15 cellular contexts compared by ENCODE assay signal in genomic region chr15:85743392-85744045, GRCh38.
DNase-seq lines count a peak whose midpoint lies in the region; ATAC-seq lines count a peak whose summit lies in the region.
"Had no signal": no experiment of that assay in that cellular context is flagged by ENCODE, and none has a peak within 500 bp of the region (broad histone marks: within the 10 kb centered on the region; RNA-seq: fewer than 3 reads in every experiment).

No MANE protein-coding gene starts in this region.

- H3K4me3 Mint-ChIP-seq in activated naive CD4-positive, alpha-beta T cell treated with anti-CD3 and anti-CD28 coated beads, Interleukin-2, amount 50 U/mL, for 24 hours = no peak overlapping the region
- no peak overlapping the region for H3K4me3 Mint-ChIP-seq in activated naive CD4-positive, alpha-beta T cell treated with anti-CD3 and anti-CD28 coated beads, Interleukin-2, amount 10 ng/mL, durations not matched to agents 7 days and 5 days
- no peak overlapping the region for H3K4me3 Mint-ChIP-seq in central memory CD8-positive, alpha-beta T cell
- H3K4me3 Mint-ChIP-seq in effector memory CD8-positive, alpha-beta T cell = no peak overlapping the region
- H3K4me3 Mint-ChIP-seq: B cell; stimulated activated naive CD8-positive, alpha-beta T cell treated with anti-CD3 and anti-CD28 coated beads, Interleukin-15, Interleukin-2, amounts not matched to agents 100 ng/mL and 50 ng/mL, for 24 hours had no signal

- no peak for ATAC-seq in central memory CD8-positive, alpha-beta T cell (replicated peaks; ENCODE audit: extremely low read depth, poor library complexity, severe bottlenecking)
- ATAC-seq in effector memory CD8-positive, alpha-beta T cell (replicated peaks) = no peak
- ATAC-seq: sciatic nerve, SK-N-SH treated with all-trans-retinoic acid at 6 μM for 48 hours had no signal

- CTCF ChIA-PET in activated naive CD4-positive, alpha-beta T cell treated with anti-CD3 and anti-CD28 coated beads, Interleukin-2, amount 10 ng/mL, durations not matched to agents 7 days and 5 days (lab: Charles Lee) = interaction anchor here (1.3 kb wide), 2 partner anchors 67 to 98 kb away, joined by 3 to 4 read pairs; no protein-coding TSS in a partner anchor

- H3K27ac Mint-ChIP-seq in activated naive CD4-positive, alpha-beta T cell treated with anti-CD3 and anti-CD28 coated beads, Interleukin-2, amount 50 U/mL, for 24 hours = peak overlapping the region; percentile 35
- no peak overlapping the region for H3K27ac Mint-ChIP-seq in activated naive CD4-positive, alpha-beta T cell treated with anti-CD3 and anti-CD28 coated beads, Interleukin-2, amount 10 ng/mL, durations not matched to agents 7 days and 5 days
- H3K27ac Mint-ChIP-seq in central memory CD8-positive, alpha-beta T cell (ENCODE audit: low read depth) = peak overlapping the region; percentile 64
- H3K27ac Mint-ChIP-seq in effector memory CD8-positive, alpha-beta T cell = no peak overlapping the region
- H3K27ac Mint-ChIP-seq: B cell had no signal

- peaks cover 8% of the 10 kb centered on the region for H3K36me3 Mint-ChIP-seq in activated naive CD4-positive, alpha-beta T cell treated with anti-CD3 and anti-CD28 coated beads, Interleukin-2, amount 50 U/mL, for 24 hours
- H3K36me3 Mint-ChIP-seq in activated naive CD4-positive, alpha-beta T cell treated with anti-CD3 and anti-CD28 coated beads, Interleukin-2, amount 10 ng/mL, durations not matched to agents 7 days and 5 days = peaks cover 74% of the 10 kb centered on the region
- peaks cover 90% of the 10 kb centered on the region for H3K36me3 Mint-ChIP-seq in central memory CD8-positive, alpha-beta T cell (ENCODE audit: insufficient read depth)
- peaks cover 94% of the 10 kb centered on the region for H3K36me3 Mint-ChIP-seq in effector memory CD8-positive, alpha-beta T cell (ENCODE audit: insufficient read depth)

- no peaks in the 10 kb centered on the region for H3K4me1 Mint-ChIP-seq in activated naive CD4-positive, alpha-beta T cell treated with anti-CD3 and anti-CD28 coated beads, Interleukin-2, amount 50 U/mL, for 24 hours
- no peaks in the 10 kb centered on the region for H3K4me1 Mint-ChIP-seq in activated naive CD4-positive, alpha-beta T cell treated with anti-CD3 and anti-CD28 coated beads, Interleukin-2, amount 10 ng/mL, durations not matched to agents 7 days and 5 days
- peaks cover 6% of the 10 kb centered on the region for H3K4me1 Mint-ChIP-seq in central memory CD8-positive, alpha-beta T cell
- H3K4me1 Mint-ChIP-seq in effector memory CD8-positive, alpha-beta T cell (ENCODE audit: low read depth in 2 of 2) = peaks cover 4% of the 10 kb centered on the region in 2 donors
- H3K4me1 Mint-ChIP-seq: B cell had no signal

- no peak for DNase-seq in activated naive CD4-positive, alpha-beta T cell treated with anti-CD3 and anti-CD28 coated beads, Interleukin-2, amount 10 ng/mL, durations not matched to agents 7 days and 5 days
- DNase-seq in NCI-H187 (lab: John Stamatoyannopoulos, UW) (peak; percentile 63 to 76), pons (ENCODE audit: low spot score) (no peak)
- DNase-seq in central memory CD8-positive, alpha-beta T cell (ENCODE audit: low spot score in 2 of 2) = no peak
- peak; percentile 23 for DNase-seq in stimulated activated CD8-positive, alpha-beta memory T cell treated with anti-CD3 and anti-CD28 coated beads, Interleukin-4, amount 100 ng/mL, for 48 hours
- DNase-seq in effector memory CD8-positive, alpha-beta T cell = no peak
- no peak for DNase-seq in activated CD4-positive, alpha-beta T cell treated with anti-CD3 and anti-CD28 coated beads for 1 hour
- DNase-seq: activated naive CD4-positive, alpha-beta T cell; EL; KBM-7 had no signal

- no peaks in the 10 kb centered on the region for H3K9me3 Mint-ChIP-seq in activated naive CD4-positive, alpha-beta T cell treated with anti-CD3 and anti-CD28 coated beads, Interleukin-2, amount 50 U/mL, for 24 hours
- no peaks in the 10 kb centered on the region for H3K9me3 Mint-ChIP-seq in activated naive CD4-positive, alpha-beta T cell treated with anti-CD3 and anti-CD28 coated beads, Interleukin-2, amount 10 ng/mL, durations not matched to agents 7 days and 5 days
- no peaks in the 10 kb centered on the region for H3K9me3 Mint-ChIP-seq in central memory CD8-positive, alpha-beta T cell
- H3K9me3 Mint-ChIP-seq in effector memory CD8-positive, alpha-beta T cell = no peaks in the 10 kb centered on the region
- H3K9me3 Mint-ChIP-seq: stimulated activated naive CD8-positive, alpha-beta T cell treated with anti-CD3 and anti-CD28 coated beads, Interleukin-15, Interleukin-2, amounts not matched to agents 100 ng/mL and 50 ng/mL, for 24 hours had no signal

- no peaks in the 10 kb centered on the region for H3K27me3 Mint-ChIP-seq in activated naive CD4-positive, alpha-beta T cell treated with anti-CD3 and anti-CD28 coated beads, Interleukin-2, amount 50 U/mL, for 24 hours
- no peaks in the 10 kb centered on the region for H3K27me3 Mint-ChIP-seq in activated naive CD4-positive, alpha-beta T cell treated with anti-CD3 and anti-CD28 coated beads, Interleukin-2, amount 10 ng/mL, durations not matched to agents 7 days and 5 days
- no peaks in the 10 kb centered on the region for H3K27me3 Mint-ChIP-seq in central memory CD8-positive, alpha-beta T cell
- no peaks in the 10 kb centered on the region for H3K27me3 Mint-ChIP-seq in effector memory CD8-positive, alpha-beta T cell
- H3K27me3 Mint-ChIP-seq: B cell; stimulated activated naive CD8-positive, alpha-beta T cell treated with anti-CD3 and anti-CD28 coated beads, Interleukin-15, Interleukin-2, amounts not matched to agents 100 ng/mL and 50 ng/mL, for 24 hours had no signal

Comparison
In these comparisons a context has a peak if more than half of its experiments do, and no peak if none do; other contexts are left out.
1. H3K27ac Mint-ChIP-seq: peak in activated naive CD4-positive, alpha-beta T cell treated with anti-CD3 and anti-CD28 coated beads, Interleukin-2, amount 50 U/mL, for 24 hours (single experiment) and central memory CD8-positive, alpha-beta T cell (single experiment); none in activated naive CD4-positive, alpha-beta T cell treated with anti-CD3 and anti-CD28 coated beads, Interleukin-2, amount 10 ng/mL, durations not matched to agents 7 days and 5 days (single experiment) and effector memory CD8-positive, alpha-beta T cell (0 of 2).
2. DNase-seq: peak in NCI-H187 (2 of 2) and stimulated activated CD8-positive, alpha-beta memory T cell treated with anti-CD3 and anti-CD28 coated beads, Interleukin-4, amount 100 ng/mL, for 48 hours (single experiment); none in activated naive CD4-positive, alpha-beta T cell treated with anti-CD3 and anti-CD28 coated beads, Interleukin-2, amount 10 ng/mL, durations not matched to agents 7 days and 5 days (single experiment), central memory CD8-positive, alpha-beta T cell (0 of 2), effector memory CD8-positive, alpha-beta T cell (0 of 3), activated CD4-positive, alpha-beta T cell treated with anti-CD3 and anti-CD28 coated beads for 1 hour (single experiment) and pons (single experiment).